Comparison of ENCODE assay signal across 26 cellular contexts in the genomic region with DNA sequence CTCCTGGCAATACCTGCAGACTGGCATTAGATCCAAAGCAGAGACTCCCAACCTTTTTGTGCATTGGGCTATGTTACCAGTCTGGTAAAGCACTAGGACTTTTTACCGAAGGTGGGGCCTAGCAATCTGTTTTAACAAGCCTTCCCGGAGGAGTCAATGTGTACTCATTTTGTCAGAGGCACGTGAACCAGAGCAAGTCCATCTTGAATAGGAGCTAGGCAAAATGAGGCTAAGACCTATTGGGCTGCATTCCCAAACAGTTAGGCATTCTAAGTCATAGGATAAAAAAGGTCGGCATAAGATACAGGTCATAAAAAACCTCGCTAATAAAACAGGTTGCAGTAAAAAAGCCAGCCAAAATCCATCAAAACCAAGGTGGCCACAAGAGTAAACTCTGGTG. TPM values are rescaled to one million over a fixed set of nuclear protein-coding genes. Genes with fewer than 3 reads are reported as not detected.
"Had no signal": no experiment of that assay in that cellular context is flagged by ENCODE, and none has a peak within 500 bp of the region (broad histone marks: within the 10 kb centered on the region; RNA-seq: fewer than 3 reads in every experiment).

No MANE protein-coding gene starts in this region.

- H3K9me3 ChIP-seq: gastrocnemius medialis, heart left ventricle had no signal

- ATAC-seq: activated CD4-positive, CD25-positive, alpha-beta regulatory T cell treated with anti-CD3 and anti-CD28 coated beads, Interleukin-2, amount 50 U/mL, for 24 hours; activated CD8-positive, alpha-beta T cell treated with anti-CD3 and anti-CD28 coated beads for 36 hours; foreskin keratinocyte; heart left ventricle had no signal

- H3K4me3 ChIP-seq: coronary artery, dorsolateral prefrontal cortex, gastrocnemius medialis, heart left ventricle had no signal

- H3K27me3 ChIP-seq: brain microvascular endothelial cell, dorsolateral prefrontal cortex, foreskin keratinocyte, gastrocnemius medialis, heart left ventricle had no signal

- DNase-seq: activated B cell treated with CpG ODN at 0.5 μM for 24 hours; activated CD4-positive, alpha-beta T cell treated with anti-CD3 and anti-CD28 coated beads for 48 hours; activated CD4-positive, alpha-beta T cell treated with anti-CD3 and anti-CD28 coated beads, Interleukin-2, amount 50 U/mL, for 1 hour; activated CD4-positive, alpha-beta T cell treated with anti-CD3 and anti-CD28 coated beads, Interleukin-2, amount 50 U/mL, for 48 hours; activated CD8-positive, alpha-beta memory T cell treated with anti-CD3 and anti-CD28 coated beads for 24 hours; activated CD8-positive, alpha-beta T cell treated with anti-CD3 and anti-CD28 coated beads for 36 hours; activated effector memory CD4-positive, alpha-beta T cell treated with anti-CD3 and anti-CD28 coated beads, Interleukin-2, amount 50 U/mL, for 16 hours; activated naive CD4-positive, alpha-beta T cell; activated naive CD4-positive, alpha-beta T cell treated with anti-CD3 and anti-CD28 coated beads, Interleukin-2, amount 10 ng/mL, durations not matched to agents 7 days and 5 days; activated T-cell treated with anti-CD3 and anti-CD28 coated beads, Interleukin-2, amount 50 U/mL, for 48 hours; amniotic stem cell; anterior cingulate cortex; brain microvascular endothelial cell; dorsolateral prefrontal cortex; effector memory CD4-positive, alpha-beta T cell; endodermal cell; foreskin keratinocyte; gastrocnemius medialis; glutamatergic neuron; heart left ventricle; T-helper 2 cell had no signal

- H3K36me3 ChIP-seq: brain microvascular endothelial cell, gastrocnemius medialis, heart left ventricle had no signal

- H3K27ac ChIP-seq: brain microvascular endothelial cell, coronary artery, dorsolateral prefrontal cortex, foreskin keratinocyte, heart left ventricle, VCaP had no signal

- FAIRE-seq: astrocyte, bronchial epithelial cell had no signal

RNA-seq across cellular contexts. Expression of a gene that starts 22.3 kb away (rescaled TPM):
- total RNA-seq: activated B cell treated with CpG ODN at 0.5 μM for 24 hours had no signal
